ENCODE assay signal across 10 cellular contexts in the genomic region with DNA sequence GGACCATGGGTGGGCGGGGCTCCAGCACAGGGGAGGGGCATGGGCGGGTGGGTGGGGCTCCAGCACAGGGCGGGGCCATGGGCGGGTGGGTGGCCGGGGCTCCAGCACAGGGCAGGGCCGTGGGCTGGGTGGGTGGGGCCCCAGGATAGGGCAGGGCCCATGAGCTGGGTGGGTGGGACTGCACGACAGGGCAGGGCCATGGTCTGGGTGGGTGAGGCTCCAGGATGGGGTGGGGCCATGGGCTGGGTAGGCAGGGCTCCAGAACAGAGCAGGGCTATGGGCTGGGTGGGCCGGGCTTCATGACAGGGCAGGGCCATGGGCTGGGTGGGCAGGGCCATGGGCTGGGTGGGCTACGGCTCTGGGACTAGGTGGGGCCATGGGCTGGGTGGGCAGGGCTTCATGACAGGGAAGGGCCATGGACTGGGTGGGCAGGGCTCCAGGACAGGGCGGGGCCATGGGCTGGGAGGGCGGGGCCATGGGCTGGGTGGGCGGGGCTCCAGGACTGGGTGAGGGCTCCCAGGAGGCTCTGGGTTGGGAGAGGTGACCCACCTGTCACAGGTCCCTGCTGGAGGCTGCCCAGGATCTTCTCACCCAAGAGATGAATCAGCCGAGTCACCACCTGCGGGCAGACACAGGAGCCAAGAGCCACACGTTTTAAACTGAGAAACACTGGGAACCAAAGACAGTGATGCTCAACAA. TPM values are rescaled to one million over a fixed set of nuclear protein-coding genes. Genes with fewer than 3 reads are reported as not detected.
DNase-seq lines count a peak whose midpoint lies in the region; ATAC-seq and FAIRE-seq lines count a peak whose summit lies in the region.
"Had no signal": no experiment of that assay in that cellular context is flagged by ENCODE, and none has a peak within 500 bp of the region (broad histone marks: within the 10 kb centered on the region; RNA-seq: fewer than 3 reads in every experiment).

No MANE protein-coding gene starts in this region.

- DNase-seq in Right ventricle myocardium superior: peak; percentile 33
- no peak for DNase-seq in left ventricle myocardium superior
- peak; percentile 41 to 50 for DNase-seq in SJCRH30
- DNase-seq in germinal center (ENCODE audit: low spot score): peak; percentile 61
- DNase-seq in urothelium cell line (ENCODE audit: low spot score): peak; percentile 26
- DNase-seq in occipital lobe (lab: John Stamatoyannopoulos, UW): no peak
- DNase-seq in NCI-H510A treated with DMSO at 0.1 percent for 48 hours (lab: John Stamatoyannopoulos, UW): no peak
- DNase-seq: ovary had no signal

- H3K27me3 ChIP-seq in SJCRH30: no peaks in the 10 kb centered on the region
- H3K27me3 ChIP-seq: ovary had no signal

- no peak for FAIRE-seq in urothelium cell line (lab: Jason Lieb, UNC)
- FAIRE-seq: frontal cortex had no signal

- no peaks in the 10 kb centered on the region for H3K9me3 ChIP-seq in SJCRH30 (replicated peaks)
- H3K9me3 ChIP-seq: ovary had no signal

- no peaks in the 10 kb centered on the region for H3K4me1 ChIP-seq in SJCRH30

- no peak for ATAC-seq in Right ventricle myocardium superior (ENCODE audit: poor library complexity)
- ATAC-seq in left ventricle myocardium superior: no peak
- no peak for ATAC-seq in HG02885 (IDR thresholded peaks at IDR 0.05; ENCODE audit: poor library complexity, unreplicated experiment)

- intact Hi-C loops in Right ventricle myocardium superior (cut with DNase I): no loop called here
- intact Hi-C loops in left ventricle myocardium superior (cut with micrococcal nuclease): no loop called here

- H3K4me3 ChIP-seq in SJCRH30: no peak overlapping the region
- H3K4me3 ChIP-seq: ovary had no signal

- H3K27ac ChIP-seq in SJCRH30: no peak overlapping the region
- H3K27ac ChIP-seq: ovary had no signal

- no peaks in the 10 kb centered on the region for H3K36me3 ChIP-seq in SJCRH30
- H3K36me3 ChIP-seq: ovary had no signal

RNA-seq across cellular contexts. Expression of a gene that starts 33.5 kb away (rescaled TPM):
- total RNA-seq in Right ventricle myocardium superior (10.0 TPM), left ventricle myocardium superior (10.2 TPM), occipital lobe (35.7 TPM)
- 35.4 and 40.3 TPM in 2 replicates for total RNA-seq in SJCRH30 (2014; rRNA removed; shearing (Covaris generic))

RNA-seq across cellular contexts. Expression of a gene that starts 51.5 kb away (rescaled TPM):
- total RNA-seq in Right ventricle myocardium superior (not detected), left ventricle myocardium superior (not detected), occipital lobe (0.16 TPM)
- total RNA-seq in SJCRH30 (2014; rRNA removed; shearing (Covaris generic)): not detected in 2 replicates
- total RNA-seq: frontal cortex had no signal

RNA-seq across cellular contexts. Expression of a gene that starts 57.6 kb away (rescaled TPM):
- total RNA-seq in Right ventricle myocardium superior (12.2 TPM), left ventricle myocardium superior (10.7 TPM), occipital lobe (0.94 TPM)
- total RNA-seq in SJCRH30 (2014; rRNA removed; shearing (Covaris generic)): 0.14 and 0.43 TPM in 2 replicates

RNA-seq across cellular contexts. Expression of a gene that starts 59.1 kb away (rescaled TPM):
- 272 TPM for total RNA-seq in Right ventricle myocardium superior
- 228 TPM for total RNA-seq in left ventricle myocardium superior
- 12.3 and 15.6 TPM in 2 replicates for total RNA-seq in SJCRH30 (2014; rRNA removed; shearing (Covaris generic))
- total RNA-seq in occipital lobe: 20.0 TPM

Comparison
In these comparisons a context has a peak if more than half of its experiments do, and no peak if none do; other contexts are left out.
1. DNase-seq: peak in Right ventricle myocardium superior (single experiment), SJCRH30 (2 of 2), germinal center (single experiment) and urothelium cell line (single experiment); none in left ventricle myocardium superior (single experiment), occipital lobe (single experiment) and NCI-H510A treated with DMSO at 0.1 percent for 48 hours (single experiment).